Comparison of ENCODE assay signal across 8 cellular contexts in the genomic region with DNA sequence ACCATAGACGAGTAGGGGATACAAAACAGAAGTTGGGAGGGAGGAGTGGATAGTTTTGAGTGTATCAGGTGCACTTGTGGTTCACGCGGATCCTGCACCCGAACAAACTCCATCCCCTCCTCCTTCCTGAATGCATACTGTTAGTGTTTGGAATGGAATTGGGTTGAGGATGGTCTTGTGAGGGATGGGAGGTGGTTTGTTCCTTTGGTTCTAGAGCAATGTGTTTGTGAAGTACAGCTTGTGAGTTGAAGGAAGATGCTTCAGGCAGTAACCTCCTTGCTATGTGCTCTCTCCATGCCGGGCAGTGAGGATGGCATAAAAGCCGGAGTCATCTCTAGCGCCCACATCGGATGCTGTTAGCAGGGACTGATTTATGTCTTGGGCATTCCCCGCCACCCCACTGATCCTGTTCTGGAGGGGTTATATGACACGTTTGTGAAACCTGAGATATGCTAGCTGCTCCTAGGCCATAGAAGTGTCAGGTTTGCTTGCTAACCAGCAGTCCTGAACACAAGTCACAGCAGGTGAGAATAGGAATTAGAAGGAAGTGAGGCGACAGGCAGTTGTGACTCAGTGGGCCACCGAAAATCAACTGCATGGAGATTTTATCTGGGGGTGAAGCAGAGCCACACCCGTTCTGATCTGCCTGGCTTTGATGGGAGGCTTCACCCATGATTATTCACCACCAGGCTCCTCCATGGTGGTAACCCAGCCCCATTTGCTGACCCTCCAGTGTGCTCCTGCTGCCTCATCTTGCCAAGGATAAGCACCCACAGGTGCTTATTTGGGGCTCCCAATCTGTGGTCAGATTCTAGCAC. TPM values are rescaled to one million over a fixed set of nuclear protein-coding genes. Genes with fewer than 3 reads are reported as not detected.
A peak's percentile ranks its signal among the peaks of the same experiment; 100 is the strongest.
DNase-seq lines count a peak whose midpoint lies in the region; ATAC-seq and TF ChIP-seq lines count a peak whose summit lies in the region.

No MANE protein-coding gene starts in this region.

- H3K4me1 ChIP-seq in DOHH2 (ENCODE audit: control insufficient read depth, low read length) (peaks cover 73% of the 10 kb centered on the region), neuron (ENCODE audit: insufficient read depth, low read length) (peaks cover 53% of the 10 kb centered on the region), urinary bladder (ENCODE audit: insufficient read depth) (peaks cover 1% of the 10 kb centered on the region)

- WGBS in urinary bladder, result 56% methylated on average over 13 of the region's 13 CpGs

- peaks cover 9% of the 10 kb centered on the region for H3K27me3 Mint-ChIP-seq in endothelial cell (ENCODE audit: unreplicated experiment)

- H3K79me2 ChIP-seq in DOHH2 (ENCODE audit: control insufficient read depth, low read length), result peaks cover 68% of the 10 kb centered on the region

- DNase-seq in NAMALWA (ENCODE audit: low spot score) (peak; percentile 63), endothelial cell (ENCODE audit: low spot score) (no peak), middle frontal gyrus (ENCODE audit: extremely low spot score, low spot score) (no peak)
- DNase-seq in activated CD4-positive, alpha-beta T cell treated with anti-CD3 and anti-CD28 coated beads, Interleukin-2, amount 50 U/mL, for 24 hours (ENCODE audit: low read depth in 1 of 2, low spot score in 1 of 2), result peak; percentile 43 to 62

- H2AFZ ChIP-seq in neuron (ENCODE audit: low read depth, low read length), result no peak overlapping the region

- H3K9me3 Mint-ChIP-seq in endothelial cell (ENCODE audit: unreplicated experiment), result no peaks in the 10 kb centered on the region

- H3K4me3 Mint-ChIP-seq in endothelial cell (ENCODE audit: unreplicated experiment), result peak overlapping the region; percentile 93

- ATAC-seq in HG03520 (IDR thresholded peaks at IDR 0.05; ENCODE audit: unreplicated experiment), result no peak

- H3K4me3 ChIP-seq in DOHH2 (ENCODE audit: low read length), result peak overlapping the region; percentile 90
- peak overlapping the region; percentile 89 for H3K4me3 ChIP-seq in neuron (ENCODE audit: low read length)
- H3K4me3 ChIP-seq in urinary bladder (ENCODE audit: low read depth, low read length), result peak overlapping the region; percentile 87

- peaks cover 11% of the 10 kb centered on the region for H3F3A ChIP-seq in DOHH2 (ENCODE audit: control insufficient read depth, insufficient read depth)

- H3K4me1 Mint-ChIP-seq in endothelial cell (ENCODE audit: unreplicated experiment), result peaks cover 59% of the 10 kb centered on the region

- H3K27ac ChIP-seq in DOHH2 (ENCODE audit: low read depth, low read length) (peak overlapping the region; percentile 46), urinary bladder (ENCODE audit: low read depth) (no peak overlapping the region)

- H3K9me3 ChIP-seq in DOHH2 (ENCODE audit: control insufficient read depth, insufficient read depth, low read length), result no peaks in the 10 kb centered on the region
- peaks cover 1% of the 10 kb centered on the region for H3K9me3 ChIP-seq in neuron (ENCODE audit: low read length)

- H3K36me3 Mint-ChIP-seq in endothelial cell (ENCODE audit: low read depth, unreplicated experiment), result peaks cover 4% of the 10 kb centered on the region

- H3K27me3 ChIP-seq in DOHH2 (ENCODE audit: control insufficient read depth, low read length), result no peaks in the 10 kb centered on the region
- no peaks in the 10 kb centered on the region for H3K27me3 ChIP-seq in neuron (ENCODE audit: insufficient read depth, low read length)

- H3K4me2 ChIP-seq in DOHH2 (ENCODE audit: low read length), result peak overlapping the region; percentile 91

- H3K9me2 ChIP-seq in DOHH2 (replicated peaks; ENCODE audit: control insufficient read depth, low read length), result no peaks in the 10 kb centered on the region

- H4K20me1 ChIP-seq in DOHH2 (ENCODE audit: control insufficient read depth, insufficient read depth, low read depth, low read length), result peaks cover 25% of the 10 kb centered on the region

- TF ChIP-seq CTCF in DOHH2 (IDR thresholded peaks at IDR 0.05; ENCODE audit: low read depth, low read length, poor library complexity, severe bottlenecking) (no peak), endothelial cell (IDR thresholded peaks at IDR 0.05; ENCODE audit: unreplicated experiment) (no peak)

- H3K36me3 ChIP-seq in DOHH2 (ENCODE audit: control insufficient read depth, low read length), result peaks cover 56% of the 10 kb centered on the region
- H3K36me3 ChIP-seq in neuron (ENCODE audit: insufficient read depth, low read length), result peaks cover 16% of the 10 kb centered on the region
- H3K36me3 ChIP-seq in urinary bladder (ENCODE audit: insufficient read depth), result no peaks in the 10 kb centered on the region

- peak overlapping the region; percentile 74 for H3K27ac Mint-ChIP-seq in endothelial cell (ENCODE audit: unreplicated experiment)

RNA-seq across cellular contexts. Expression of a gene that starts 2.2 kb away (rescaled TPM):
- total RNA-seq in endothelial cell (ENCODE audit: unreplicated experiment) (92.6 TPM), urinary bladder (14.1 TPM)
- 35.0 TPM for polyA plus RNA-seq in urinary bladder

RNA-seq across cellular contexts. Expression of a gene that starts 37.2 kb away (rescaled TPM):
- total RNA-seq in endothelial cell (ENCODE audit: unreplicated experiment) (2.2 TPM), urinary bladder (2.0 TPM)
- 3.7 TPM for polyA plus RNA-seq in urinary bladder

RNA-seq across cellular contexts. Expression of a gene that starts 40.7 kb away (rescaled TPM):
- total RNA-seq in endothelial cell (ENCODE audit: unreplicated experiment) (1.1 TPM), urinary bladder (0.58 TPM)
- polyA plus RNA-seq in urinary bladder, result 0.13 TPM

Comparison
In these comparisons a context has a peak if more than half of its experiments do, and no peak if none do; other contexts are left out.
1. DNase-seq: peak in NAMALWA (single experiment) and activated CD4-positive, alpha-beta T cell treated with anti-CD3 and anti-CD28 coated beads, Interleukin-2, amount 50 U/mL, for 24 hours (2 of 2); none in endothelial cell (single experiment) and middle frontal gyrus (single experiment).
2. Peak in every context shown above with its lines, with median percentiles within 50 percentile points of each other: H3K4me3 ChIP-seq.